In genomic region chr5:453725-454481, GRCh38 we compare ENCODE assay signal across 18 cellular contexts. TPM values are rescaled to one million over a fixed set of nuclear protein-coding genes. Genes with fewer than 3 reads are reported as not detected.
DNase-seq lines count a peak whose midpoint lies in the region; ATAC-seq and TF ChIP-seq lines count a peak whose summit lies in the region.
"Had no signal": no experiment of that assay in that cellular context is flagged by ENCODE, and none has a peak within 500 bp of the region (broad histone marks: within the 10 kb centered on the region; RNA-seq: fewer than 3 reads in every experiment).

No MANE protein-coding gene starts in this region.

- H3K4me3 ChIP-seq in epithelial cell of esophagus (ENCODE audit: low read length), result no peak overlapping the region
- H3K4me3 ChIP-seq: GM23248 had no signal

- peaks cover 13% of the 10 kb centered on the region for H3K9me3 Mint-ChIP-seq in activated CD8-positive, alpha-beta memory T cell treated with anti-CD3 and anti-CD28 coated beads, Interleukin-2, amount 10 ng/mL, durations not matched to agents 7 days and 5 days (ENCODE audit: low read depth)
- H3K9me3 Mint-ChIP-seq in T-cell, result peaks cover 11 to 25% (median 12%) of the 10 kb centered on the region in 3 donors

- peak; percentile 43 for ATAC-seq in activated CD8-positive, alpha-beta memory T cell treated with anti-CD3 and anti-CD28 coated beads, Interleukin-2, amount 10 ng/mL, durations not matched to agents 7 days and 5 days
- peak; percentile 31 to 66 (median 62) for ATAC-seq in T-cell (replicated peaks in 1 of 4)
- no peak for ATAC-seq in sciatic nerve
- ATAC-seq in GM21528 (IDR thresholded peaks at IDR 0.05; ENCODE audit: low FRiP score, unreplicated experiment), result no peak
- no peak for ATAC-seq in HG03095 (IDR thresholded peaks at IDR 0.05; ENCODE audit: unreplicated experiment)

- intact Hi-C loops in sciatic nerve (cut with DNase I), result no loop called here

- no peak for DNase-seq in activated CD8-positive, alpha-beta memory T cell treated with anti-CD3 and anti-CD28 coated beads, Interleukin-2, amount 10 ng/mL, durations not matched to agents 7 days and 5 days
- DNase-seq in activated CD8-positive, alpha-beta memory T cell treated with anti-CD3 and anti-CD28 coated beads for 24 hours, result no peak
- DNase-seq in T-cell (no peak), epithelial cell of esophagus (ENCODE audit: low read depth) (peak; percentile 79), sciatic nerve (ENCODE audit: low spot score) (peak; percentile 40), NOMO-1 treated with dmso at 0.1 percent for 144 hours (lab: John Stamatoyannopoulos, UW; ENCODE audit: unreplicated experiment) (no peak)
- DNase-seq: ACHN, amygdala, dermis blood vessel endothelial cell, GM23248, KG1, NCI-H187, NCI-H524, nucleus accumbens, small intestine had no signal

- CTCF ChIA-PET in activated CD8-positive, alpha-beta memory T cell treated with anti-CD3 and anti-CD28 coated beads, Interleukin-2, amount 10 ng/mL, durations not matched to agents 7 days and 5 days (lab: Charles Lee), result interaction anchor here (0.6 to 2.1 kb wide), 5 partner anchors 8 to 235 kb away, joined by 3 to 5 read pairs (median 4); partner anchors contain the start of gene SDHA
- CTCF ChIA-PET in T-cell (lab: Charles Lee), result interaction anchor here in 1 of 2 donors (0.6 kb wide), 1 partner anchor 9 kb away, joined by 4 read pairs; no protein-coding TSS in a partner anchor

- POLR2A ChIA-PET in T-cell (lab: Charles Lee), result interaction anchor here in 1 of 2 donors (0.6 kb wide), 1 partner anchor 250 kb away, joined by 3 read pairs; no protein-coding TSS in a partner anchor

- peak; percentile 0 for TF ChIP-seq CTCF in epithelial cell of esophagus (IDR thresholded peaks at IDR 0.05; ENCODE audit: insufficient read depth, low read depth, low read length, missing control alignments)

- no peaks in the 10 kb centered on the region for H3K27me3 Mint-ChIP-seq in activated CD8-positive, alpha-beta memory T cell treated with anti-CD3 and anti-CD28 coated beads, Interleukin-2, amount 10 ng/mL, durations not matched to agents 7 days and 5 days
- no peaks in the 10 kb centered on the region for H3K27me3 Mint-ChIP-seq in T-cell
- H3K27me3 Mint-ChIP-seq: memory B cell had no signal

- H3K36me3 Mint-ChIP-seq in activated CD8-positive, alpha-beta memory T cell treated with anti-CD3 and anti-CD28 coated beads, Interleukin-2, amount 10 ng/mL, durations not matched to agents 7 days and 5 days, result peaks cover 77% of the 10 kb centered on the region
- H3K36me3 Mint-ChIP-seq in T-cell, result peaks cover 69% of the 10 kb centered on the region

- no peak overlapping the region for H3K4me3 Mint-ChIP-seq in activated CD8-positive, alpha-beta memory T cell treated with anti-CD3 and anti-CD28 coated beads, Interleukin-2, amount 10 ng/mL, durations not matched to agents 7 days and 5 days
- peak overlapping the region in 2 of 3 donors; percentile 48 to 50 for H3K4me3 Mint-ChIP-seq in T-cell
- H3K4me3 Mint-ChIP-seq: memory B cell had no signal

- H3K4me1 Mint-ChIP-seq in activated CD8-positive, alpha-beta memory T cell treated with anti-CD3 and anti-CD28 coated beads, Interleukin-2, amount 10 ng/mL, durations not matched to agents 7 days and 5 days, result peaks cover 42% of the 10 kb centered on the region
- H3K4me1 Mint-ChIP-seq in T-cell, result peaks cover 42 to 48% (median 47%) of the 10 kb centered on the region in 3 donors

- peak overlapping the region; percentile 48 for H3K27ac Mint-ChIP-seq in activated CD8-positive, alpha-beta memory T cell treated with anti-CD3 and anti-CD28 coated beads, Interleukin-2, amount 10 ng/mL, durations not matched to agents 7 days and 5 days
- H3K27ac Mint-ChIP-seq in T-cell, result peak overlapping the region; percentile 61 to 74
- H3K27ac Mint-ChIP-seq: memory B cell had no signal

RNA-seq across cellular contexts. Expression of gene EXOC3, which starts 10.9 kb away (rescaled TPM):
- 10 to 100 TPM; 68.2 to 71.2 TPM for total RNA-seq in activated CD8-positive, alpha-beta memory T cell treated with anti-CD3 and anti-CD28 coated beads, Interleukin-2, amount 10 ng/mL, durations not matched to agents 7 days and 5 days
- total RNA-seq in T-cell, result 10 to 100 TPM; 81.6 to 99.8 (median 84.2) TPM
- 58.4 TPM for total RNA-seq in sciatic nerve

Comparison
In these comparisons a context has a peak if more than half of its experiments do, and no peak if none do; other contexts are left out.
1. ATAC-seq: peak in activated CD8-positive, alpha-beta memory T cell treated with anti-CD3 and anti-CD28 coated beads, Interleukin-2, amount 10 ng/mL, durations not matched to agents 7 days and 5 days (single experiment) and T-cell (4 of 4); none in sciatic nerve (single experiment), GM21528 (single experiment) and HG03095 (single experiment).
2. DNase-seq: peak in epithelial cell of esophagus (single experiment) and sciatic nerve (single experiment); none in activated CD8-positive, alpha-beta memory T cell treated with anti-CD3 and anti-CD28 coated beads, Interleukin-2, amount 10 ng/mL, durations not matched to agents 7 days and 5 days (single experiment), activated CD8-positive, alpha-beta memory T cell treated with anti-CD3 and anti-CD28 coated beads for 24 hours (single experiment), T-cell (0 of 34) and NOMO-1 treated with dmso at 0.1 percent for 144 hours (single experiment).